In the genomic region with DNA sequence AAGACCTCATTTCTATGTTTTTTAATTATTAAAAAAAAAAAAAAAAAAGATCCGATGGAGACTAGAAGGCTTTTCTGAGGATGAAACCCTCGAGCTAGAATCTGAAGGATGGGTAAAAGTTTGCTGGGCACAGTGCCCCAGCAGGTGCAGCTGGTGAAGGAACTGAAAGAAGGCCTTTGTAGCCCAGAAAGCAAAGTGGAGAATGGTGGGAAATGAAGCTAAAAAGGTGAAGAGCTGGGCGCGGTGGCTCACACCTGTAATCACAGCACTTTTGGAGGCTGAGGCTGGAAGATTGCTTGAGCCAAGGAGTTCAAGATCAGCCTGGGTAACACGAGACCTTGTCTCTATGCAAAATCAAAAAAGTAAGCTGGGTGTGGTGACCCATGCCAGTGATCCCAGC, we compare ENCODE assay signal across 13 cellular contexts. TPM values are rescaled to one million over a fixed set of nuclear protein-coding genes. Genes with fewer than 3 reads are reported as not detected.
A peak's percentile ranks its signal among the peaks of the same experiment; 100 is the strongest.
DNase-seq lines count a peak whose midpoint lies in the region; ATAC-seq and TF ChIP-seq lines count a peak whose summit lies in the region.
"Had no signal": no experiment of that assay in that cellular context is flagged by ENCODE, and none has a peak within 500 bp of the region (broad histone marks: within the 10 kb centered on the region; RNA-seq: fewer than 3 reads in every experiment).

No MANE protein-coding gene starts in this region.

- peaks cover 6% of the 10 kb centered on the region for H3F3A ChIP-seq in GM23338 (replicated peaks; ENCODE audit: low read depth)

- H3K4me3 Mint-ChIP-seq in CD4-positive, alpha-beta memory T cell = peak overlapping the region; percentile 7 to 99 (median 61)
- H3K4me3 Mint-ChIP-seq in GM23338 = peak overlapping the region; percentile 94
- H3K4me3 Mint-ChIP-seq in activated CD8-positive, alpha-beta T cell treated with anti-CD3 and anti-CD28 coated beads for 36 hours = peak overlapping the region; percentile 90
- H3K4me3 Mint-ChIP-seq in naive thymus-derived CD4-positive, alpha-beta T cell = peak overlapping the region; percentile 40 to 100 (median 77)

- no peaks in the 10 kb centered on the region; the same call in 1 of the 2 replicates for H4K20me1 ChIP-seq in GM23338 (replicated peaks; ENCODE audit: insufficient read depth)

- peaks cover 28 to 48% of the 10 kb centered on the region in 2 donors for H3K36me3 Mint-ChIP-seq in CD4-positive, alpha-beta memory T cell
- H3K36me3 Mint-ChIP-seq in GM23338 (ENCODE audit: low read depth) = peaks cover 70% of the 10 kb centered on the region
- H3K36me3 Mint-ChIP-seq in activated CD8-positive, alpha-beta T cell treated with anti-CD3 and anti-CD28 coated beads for 36 hours (ENCODE audit: low read depth) = peaks cover 54% of the 10 kb centered on the region
- H3K36me3 Mint-ChIP-seq in naive thymus-derived CD4-positive, alpha-beta T cell = peaks cover 3 to 35% (median 28%) of the 10 kb centered on the region in 5 donors

- TF ChIP-seq CTCF in GM23338 (conservative IDR thresholded peaks at IDR 0.05; ENCODE audit: low read depth in 2 of 2) = no peak
- no peak for TF ChIP-seq CTCF in activated CD8-positive, alpha-beta T cell treated with anti-CD3 and anti-CD28 coated beads for 36 hours (IDR thresholded peaks at IDR 0.05)

- H3K27ac Mint-ChIP-seq in CD4-positive, alpha-beta memory T cell = peak overlapping the region in 6 of 7 donors; percentile 59 to 100 (median 80)
- H3K27ac Mint-ChIP-seq in GM23338 = no peak overlapping the region
- H3K27ac Mint-ChIP-seq in activated CD8-positive, alpha-beta T cell treated with anti-CD3 and anti-CD28 coated beads for 36 hours = peak overlapping the region; percentile 92
- peak overlapping the region in 6 of 9 donors; percentile 28 to 99 (median 72) for H3K27ac Mint-ChIP-seq in naive thymus-derived CD4-positive, alpha-beta T cell

- intact Hi-C loops in CD4-positive, alpha-beta memory T cell (cut with micrococcal nuclease) = no loop called here
- intact Hi-C loops in activated CD8-positive, alpha-beta T cell treated with anti-CD3 and anti-CD28 coated beads for 36 hours (cut with micrococcal nuclease) = no loop called here
- intact Hi-C loops in naive thymus-derived CD4-positive, alpha-beta T cell (cut with micrococcal nuclease) = no loop called here

- H3K4me1 Mint-ChIP-seq in CD4-positive, alpha-beta memory T cell = peaks cover 25 to 62% (median 40%) of the 10 kb centered on the region in 4 donors
- H3K4me1 Mint-ChIP-seq in GM23338 = peaks cover 18% of the 10 kb centered on the region
- H3K4me1 Mint-ChIP-seq in activated CD8-positive, alpha-beta T cell treated with anti-CD3 and anti-CD28 coated beads for 36 hours (ENCODE audit: low read depth) = peaks cover 54% of the 10 kb centered on the region
- peaks cover 30 to 63% (median 56%) of the 10 kb centered on the region in 7 donors for H3K4me1 Mint-ChIP-seq in naive thymus-derived CD4-positive, alpha-beta T cell

- no peak overlapping the region for H3K4me3 ChIP-seq in CD4-positive, alpha-beta memory T cell (ENCODE audit: low read length in 2 of 2)
- H3K4me3 ChIP-seq in GM23338 = no peak overlapping the region
- no peak overlapping the region for H3K4me3 ChIP-seq in naive thymus-derived CD4-positive, alpha-beta T cell (ENCODE audit: low read length)
- H3K4me3 ChIP-seq: thoracic aorta had no signal

- H3K4me1 ChIP-seq in CD4-positive, alpha-beta memory T cell (ENCODE audit: insufficient read depth, low read length) = peaks cover 35% of the 10 kb centered on the region
- H3K4me1 ChIP-seq in GM23338 (ENCODE audit: insufficient read depth) = peaks cover 14% of the 10 kb centered on the region
- peaks cover 23 to 31% of the 10 kb centered on the region in 2 donors for H3K4me1 ChIP-seq in naive thymus-derived CD4-positive, alpha-beta T cell (ENCODE audit: control insufficient read depth in 2 of 2, insufficient read depth in 2 of 2, low read length in 2 of 2)

- H2AFZ ChIP-seq in GM23338 = no peak overlapping the region

- H3K9me2 ChIP-seq in GM23338 (ENCODE audit: insufficient read depth) = 0 out of 2 replicates have a peak, but pooled peaks cover 9% of the 10 kb centered on the region

- H3K4me2 ChIP-seq in GM23338 = no peak overlapping the region

- ATAC-seq in GM23338 (no peak), GM19467 (IDR thresholded peaks at IDR 0.05; ENCODE audit: unreplicated experiment) (no peak)
- no peak for ATAC-seq in activated CD8-positive, alpha-beta T cell treated with anti-CD3 and anti-CD28 coated beads for 36 hours
- no peak for ATAC-seq in naive thymus-derived CD4-positive, alpha-beta T cell

- H3K27ac ChIP-seq in CD4-positive, alpha-beta memory T cell (ENCODE audit: low read depth, low read length) = no peak overlapping the region
- no peak overlapping the region for H3K27ac ChIP-seq in GM23338 (ENCODE audit: low read depth)
- H3K27ac ChIP-seq in naive thymus-derived CD4-positive, alpha-beta T cell (ENCODE audit: low read depth, low read length) = no peak overlapping the region
- H3K27ac ChIP-seq: breast epithelium, thoracic aorta had no signal

- H3K27me3 ChIP-seq in CD4-positive, alpha-beta memory T cell (ENCODE audit: insufficient read depth, low read length) = no peaks in the 10 kb centered on the region
- no peaks in the 10 kb centered on the region for H3K27me3 ChIP-seq in GM23338 (ENCODE audit: insufficient read depth)
- no peaks in the 10 kb centered on the region for H3K27me3 ChIP-seq in naive thymus-derived CD4-positive, alpha-beta T cell (ENCODE audit: control insufficient read depth in 2 of 2, insufficient read depth in 2 of 2, low read length in 2 of 2)
- H3K27me3 ChIP-seq: breast epithelium had no signal

- no peaks in the 10 kb centered on the region for H3K27me3 Mint-ChIP-seq in CD4-positive, alpha-beta memory T cell
- H3K27me3 Mint-ChIP-seq in GM23338 (ENCODE audit: insufficient read depth, low read depth, poor library complexity) = peaks cover 14% of the 10 kb centered on the region
- no peaks in the 10 kb centered on the region for H3K27me3 Mint-ChIP-seq in activated CD8-positive, alpha-beta T cell treated with anti-CD3 and anti-CD28 coated beads for 36 hours
- H3K27me3 Mint-ChIP-seq in naive thymus-derived CD4-positive, alpha-beta T cell = peaks cover 0 to 2% (median 0%) of the 10 kb centered on the region in 5 donors

- H3K36me3 ChIP-seq in CD4-positive, alpha-beta memory T cell (ENCODE audit: insufficient read depth, low read length) = peaks cover 34% of the 10 kb centered on the region
- peaks cover 5% of the 10 kb centered on the region; the same call in 1 of the 2 replicates for H3K36me3 ChIP-seq in GM23338 (ENCODE audit: insufficient read depth)
- H3K36me3 ChIP-seq in naive thymus-derived CD4-positive, alpha-beta T cell (ENCODE audit: control insufficient read depth in 2 of 3, insufficient read depth in 3 of 3, low read length in 3 of 3) = peaks cover 10 to 47% (median 11%) of the 10 kb centered on the region in 3 experiments

- no peak for DNase-seq in CD4-positive, alpha-beta memory T cell
- DNase-seq in GM23338 (ENCODE audit: low spot score) (no peak), iPS-NIHi11 (ENCODE audit: low spot score) (no peak), COLO829 (ENCODE audit: low spot score) (no peak)
- DNase-seq in activated CD8-positive, alpha-beta T cell treated with anti-CD3 and anti-CD28 coated beads for 36 hours = no peak
- no peak for DNase-seq in naive thymus-derived CD4-positive, alpha-beta T cell
- DNase-seq: activated CD8-positive, alpha-beta memory T cell treated with anti-CD3 and anti-CD28 coated beads, Interleukin-2, amount 50 U/mL, for 48 hours; Calu3; NCI-H2107; T1000 had no signal

- H3K79me2 ChIP-seq in GM23338 (replicated peaks; ENCODE audit: insufficient read depth) = peaks cover 15% of the 10 kb centered on the region

- CTCF ChIA-PET in CD4-positive, alpha-beta memory T cell (lab: Charles Lee; ENCODE audit: partially characterized antibody) = interaction anchor here (1.5 kb wide), 1 partner anchor 50 kb away, joined by 5 read pairs; a partner anchor contains a TSS
- CTCF ChIA-PET in activated CD8-positive, alpha-beta T cell treated with anti-CD3 and anti-CD28 coated beads for 36 hours (lab: Charles Lee) = interaction anchor here (0.8 kb wide), 1 partner anchor 166 kb away, joined by 3 read pairs; no protein-coding TSS in a partner anchor
- CTCF ChIA-PET in naive thymus-derived CD4-positive, alpha-beta T cell (lab: Charles Lee) = interaction anchor here (0.6 kb wide), 1 partner anchor 933 kb away, joined by 6 read pairs; no protein-coding TSS in a partner anchor

- H3K9me3 ChIP-seq in CD4-positive, alpha-beta memory T cell (ENCODE audit: control insufficient read depth in 1 of 2, low read length in 2 of 2) = no peaks in the 10 kb centered on the region
- no peaks in the 10 kb centered on the region for H3K9me3 ChIP-seq in naive thymus-derived CD4-positive, alpha-beta T cell (ENCODE audit: control insufficient read depth in 2 of 3, low read length in 3 of 3)
- H3K9me3 ChIP-seq: breast epithelium, thoracic aorta had no signal

- POLR2A ChIA-PET in CD4-positive, alpha-beta memory T cell (lab: Charles Lee; ENCODE audit: partially characterized antibody) = interaction anchor here (0.6 to 1.4 kb wide), 3 partner anchors 49 to 103 kb away, joined by 3 to 4 read pairs (median 3); no protein-coding TSS in a partner anchor
- POLR2A ChIA-PET in activated CD8-positive, alpha-beta T cell treated with anti-CD3 and anti-CD28 coated beads for 36 hours (lab: Charles Lee) = interaction anchor here (0.7 to 0.9 kb wide), 2 partner anchors 148 to 894 kb away, joined by 3 to 5 read pairs; no protein-coding TSS in a partner anchor
- POLR2A ChIA-PET in naive thymus-derived CD4-positive, alpha-beta T cell (lab: Charles Lee) = interaction anchor here (0.7 to 1.3 kb wide), 3 partner anchors 8 to 363 kb away, joined by 3 to 6 read pairs (median 5); no protein-coding TSS in a partner anchor

- H3K9me3 Mint-ChIP-seq in CD4-positive, alpha-beta memory T cell = peaks cover 0 to 2% (median 0%) of the 10 kb centered on the region in 8 donors
- no peaks in the 10 kb centered on the region; the same call in 2 of the 3 replicates for H3K9me3 Mint-ChIP-seq in GM23338
- H3K9me3 Mint-ChIP-seq in activated CD8-positive, alpha-beta T cell treated with anti-CD3 and anti-CD28 coated beads for 36 hours = no peaks in the 10 kb centered on the region
- H3K9me3 Mint-ChIP-seq in naive thymus-derived CD4-positive, alpha-beta T cell = no peaks in the 10 kb centered on the region

RNA-seq across cellular contexts. Expression of a gene that starts 50.3 kb away (rescaled TPM):
- total RNA-seq in CD4-positive, alpha-beta memory T cell = 10 to 100 TPM; 35.0 to 35.5 TPM
- polyA plus RNA-seq in CD4-positive, alpha-beta memory T cell = 10 to 100 TPM in 1 of 2 donors, 1 to 10 TPM in 1; 8.9 to 16.8 TPM
- total RNA-seq in GM23338 (2014; rRNA removed; shearing (Covaris generic)) = 54.8 and 81.8 TPM in 2 replicates
- polyA plus RNA-seq in GM23338 (2016; fragmentation: Nextera tagmentation; extraction: Ambion mirVana) = 26.8 and 32.3 TPM in 2 replicates
- 10 to 100 TPM; 79.7 to 91.6 TPM for total RNA-seq in activated CD8-positive, alpha-beta T cell treated with anti-CD3 and anti-CD28 coated beads for 36 hours
- 100 to 1,000 TPM in 1 of 5 experiments, 10 to 100 TPM in 4; 25.0 to 103 (median 77.3) TPM for total RNA-seq in naive thymus-derived CD4-positive, alpha-beta T cell
- polyA plus RNA-seq in naive thymus-derived CD4-positive, alpha-beta T cell = 1 to 10 TPM; 7.0 to 10.0 TPM
